In the genomic region with DNA sequence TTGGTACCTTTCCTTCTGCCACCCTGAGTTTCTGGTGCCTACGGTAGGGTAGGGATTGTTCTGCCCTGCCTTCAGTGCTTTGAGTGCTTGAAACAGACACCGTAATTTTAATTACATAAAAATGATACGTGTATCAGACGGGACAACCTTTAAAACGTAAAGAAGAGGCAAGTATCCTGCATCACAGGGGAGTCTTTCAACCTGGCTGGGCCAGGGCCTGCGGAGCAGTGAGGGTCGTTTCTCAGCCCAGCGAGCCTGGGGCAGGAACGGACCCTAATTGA, we compare ENCODE assay signal across 2 cellular contexts.
TF ChIP-seq lines count a peak whose summit lies in the region.

No MANE protein-coding gene starts in this region.

TF ChIP-seq in HEK293, 187 proteins besides CTCF, POLR2A, EP300 and RAD21:
- TF ChIP-seq ZBTB48 (tag by site-specific recombination; IDR thresholded peaks at IDR 0.05) (no peak), ZNF600 (tag by site-specific recombination; IDR thresholded peaks at IDR 0.05) (0 out of 2 replicates have a peak, but pooled peaks have one; percentile 20)
TF ChIP-seq in HEK293: peak in this region for 1.

TF ChIP-seq in HepG2, 621 proteins besides CTCF, POLR2A, EP300 and RAD21:
- TF ChIP-seq, protein P1, sequence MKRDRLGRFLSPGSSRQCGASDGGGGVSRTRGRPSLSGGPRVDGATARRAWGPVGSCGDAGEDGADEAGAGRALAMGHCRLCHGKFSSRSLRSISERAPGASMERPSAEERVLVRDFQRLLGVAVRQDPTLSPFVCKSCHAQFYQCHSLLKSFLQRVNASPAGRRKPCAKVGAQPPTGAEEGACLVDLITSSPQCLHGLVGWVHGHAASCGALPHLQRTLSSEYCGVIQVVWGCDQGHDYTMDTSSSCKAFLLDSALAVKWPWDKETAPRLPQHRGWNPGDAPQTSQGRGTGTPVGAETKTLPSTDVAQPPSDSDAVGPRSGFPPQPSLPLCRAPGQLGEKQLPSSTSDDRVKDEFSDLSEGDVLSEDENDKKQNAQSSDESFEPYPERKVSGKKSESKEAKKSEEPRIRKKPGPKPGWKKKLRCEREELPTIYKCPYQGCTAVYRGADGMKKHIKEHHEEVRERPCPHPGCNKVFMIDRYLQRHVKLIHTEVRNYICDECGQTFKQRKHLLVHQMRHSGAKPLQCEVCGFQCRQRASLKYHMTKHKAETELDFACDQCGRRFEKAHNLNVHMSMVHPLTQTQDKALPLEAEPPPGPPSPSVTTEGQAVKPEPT (CRISPR knock-in tag; IDR thresholded peaks at IDR 0.05; ENCODE audit: low read depth), result no peak
- TF ChIP-seq PHF8 (CRISPR knock-in tag; IDR thresholded peaks at IDR 0.05), result peak; percentile 7; the same call in 1 of the 2 replicates
- 0 out of 2 replicates have a peak, but pooled peaks have one; percentile 9 for TF ChIP-seq REPIN1 (CRISPR knock-in tag; IDR thresholded peaks at IDR 0.05; ENCODE audit: borderline replicate concordance, low read depth)
- TF ChIP-seq, protein P2, sequence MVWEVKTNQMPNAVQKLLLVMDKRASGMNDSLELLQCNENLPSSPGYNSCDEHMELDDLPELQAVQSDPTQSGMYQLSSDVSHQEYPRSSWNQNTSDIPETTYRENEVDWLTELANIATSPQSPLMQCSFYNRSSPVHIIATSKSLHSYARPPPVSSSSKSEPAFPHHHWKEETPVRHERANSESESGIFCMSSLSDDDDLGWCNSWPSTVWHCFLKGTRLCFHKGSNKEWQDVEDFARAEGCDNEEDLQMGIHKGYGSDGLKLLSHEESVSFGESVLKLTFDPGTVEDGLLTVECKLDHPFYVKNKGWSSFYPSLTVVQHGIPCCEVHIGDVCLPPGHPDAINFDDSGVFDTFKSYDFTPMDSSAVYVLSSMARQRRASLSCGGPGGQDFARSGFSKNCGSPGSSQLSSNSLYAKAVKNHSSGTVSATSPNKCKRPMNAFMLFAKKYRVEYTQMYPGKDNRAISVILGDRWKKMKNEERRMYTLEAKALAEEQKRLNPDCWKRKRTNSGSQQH (CRISPR knock-in tag; IDR thresholded peaks at IDR 0.05; ENCODE audit: low read depth), result no peak
- 0 out of 2 replicates have a peak, but pooled peaks have one; percentile 22 for TF ChIP-seq TGIF2 (CRISPR knock-in tag; IDR thresholded peaks at IDR 0.05)
TF ChIP-seq in HepG2: peak in this region for 3.
